12 cellular contexts compared by ENCODE assay signal in the genomic region with DNA sequence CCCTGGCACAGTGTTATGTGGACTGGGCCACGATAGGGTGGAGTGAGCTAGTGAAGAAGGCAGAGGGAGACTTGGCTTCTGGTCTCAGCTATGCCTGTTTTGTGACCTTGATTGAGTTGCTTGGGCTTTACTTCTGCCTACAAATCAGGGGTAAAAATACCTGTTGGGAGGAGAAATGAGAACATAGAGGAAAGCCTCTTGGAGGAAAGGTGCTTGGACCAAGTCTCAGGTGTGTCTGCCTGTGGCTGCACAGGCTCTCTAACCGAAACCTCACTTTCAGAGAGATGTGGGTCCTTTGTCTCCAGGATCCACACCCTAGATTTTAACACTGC. TPM values are rescaled to one million over a fixed set of nuclear protein-coding genes. Genes with fewer than 3 reads are reported as not detected.
A peak's percentile ranks its signal among the peaks of the same experiment; 100 is the strongest.
DNase-seq lines count a peak whose midpoint lies in the region; ATAC-seq and TF ChIP-seq lines count a peak whose summit lies in the region.
"Had no signal": no experiment of that assay in that cellular context is flagged by ENCODE, and none has a peak within 500 bp of the region (broad histone marks: within the 10 kb centered on the region; RNA-seq: fewer than 3 reads in every experiment).

No MANE protein-coding gene starts in this region.

- CTCF ChIA-PET in activated CD8-positive, alpha-beta T cell treated with anti-CD3 and anti-CD28 coated beads for 36 hours (lab: Charles Lee) = interaction anchor here (0.7 to 4.4 kb wide), 17 partner anchors 13 to 195 kb away, joined by 3 to 155 read pairs (median 6); a partner anchor contains a TSS
- CTCF ChIA-PET in PC-3 (lab: Charles Lee) = no interaction called here

- H3K36me3 ChIP-seq in heart left ventricle = peaks cover 0 to 87% (median 76%) of the 10 kb centered on the region in 9 donors
- peaks cover 55 to 80% (median 65%) of the 10 kb centered on the region in 3 donors for H3K36me3 ChIP-seq in tibial artery
- H3K36me3 ChIP-seq in PC-3 (ENCODE audit: low read depth, low read length) = peaks cover 28% of the 10 kb centered on the region
- H3K36me3 ChIP-seq: neural progenitor cell had no signal

- no TSS peak for BruUV-seq in PC-3 (replicated peaks; lab: Mats Ljungman, UMichigan)

- H3F3A ChIP-seq in PC-3 (ENCODE audit: low read length, unreplicated experiment) = no peaks in the 10 kb centered on the region

- H4K20me1 ChIP-seq in PC-3 (ENCODE audit: low read length) = no peaks in the 10 kb centered on the region

- H3K9me3 ChIP-seq in heart left ventricle (no peaks in the 10 kb centered on the region), tibial artery (no peaks in the 10 kb centered on the region), PC-3 (ENCODE audit: low read length) (no peaks in the 10 kb centered on the region)
- H3K9me3 ChIP-seq: Peyer's patch had no signal

- no peak overlapping the region for H3K9ac ChIP-seq in PC-3 (ENCODE audit: low read length)
- H3K9ac ChIP-seq: neural progenitor cell had no signal

- H3K79me2 ChIP-seq in PC-3 (ENCODE audit: low read length) = peaks cover 21% of the 10 kb centered on the region

- POLR2A ChIA-PET in activated CD8-positive, alpha-beta T cell treated with anti-CD3 and anti-CD28 coated beads for 36 hours (lab: Charles Lee) = interaction anchor here (0.5 to 2.6 kb wide), 6 partner anchors 13 to 249 kb away, joined by 3 to 12 read pairs (median 6); a partner anchor contains a TSS
- POLR2A ChIA-PET in PC-3 (lab: Charles Lee; ENCODE audit: unreplicated experiment) = interaction anchor here (0.6 kb wide), 1 partner anchor 107 kb away, joined by 5 read pairs; no protein-coding TSS in a partner anchor

- H3K27ac Mint-ChIP-seq in activated CD8-positive, alpha-beta T cell treated with anti-CD3 and anti-CD28 coated beads for 36 hours = peak overlapping the region; percentile 81
- H3K27ac Mint-ChIP-seq in immature natural killer cell = peak overlapping the region; percentile 55 to 79 (median 68)
- H3K27ac Mint-ChIP-seq: neural progenitor cell had no signal

- peaks cover 55% of the 10 kb centered on the region for H3K4me1 Mint-ChIP-seq in activated CD8-positive, alpha-beta T cell treated with anti-CD3 and anti-CD28 coated beads for 36 hours (ENCODE audit: low read depth)
- peaks cover 54 to 63% of the 10 kb centered on the region in 2 donors for H3K4me1 Mint-ChIP-seq in immature natural killer cell

- H3K9me3 Mint-ChIP-seq in activated CD8-positive, alpha-beta T cell treated with anti-CD3 and anti-CD28 coated beads for 36 hours = no peaks in the 10 kb centered on the region
- H3K9me3 Mint-ChIP-seq in immature natural killer cell = no peaks in the 10 kb centered on the region
- H3K9me3 Mint-ChIP-seq: neural progenitor cell had no signal

- DNase-seq in heart left ventricle (no peak), Right ventricle myocardium superior (no peak), immature natural killer cell (no peak), tibial artery (no peak), NCI-H774 (lab: John Stamatoyannopoulos, UW) (no peak), PC-3 (no peak), DMS153 treated with DMSO at 0.1 percent for 48 hours (lab: John Stamatoyannopoulos, UW; ENCODE audit: unreplicated experiment) (no peak)
- no peak for DNase-seq in activated CD8-positive, alpha-beta T cell treated with anti-CD3 and anti-CD28 coated beads for 36 hours
- DNase-seq: left colon, NCI-H226, Peyer's patch had no signal

- peaks cover 53% of the 10 kb centered on the region for H3K36me3 Mint-ChIP-seq in activated CD8-positive, alpha-beta T cell treated with anti-CD3 and anti-CD28 coated beads for 36 hours (ENCODE audit: low read depth)
- peaks cover 11 to 46% (median 18%) of the 10 kb centered on the region in 3 donors for H3K36me3 Mint-ChIP-seq in immature natural killer cell

- H2AFZ ChIP-seq in PC-3 (ENCODE audit: low read length) = no peak overlapping the region
- H2AFZ ChIP-seq: neural progenitor cell had no signal

- H3K4me3 Mint-ChIP-seq in activated CD8-positive, alpha-beta T cell treated with anti-CD3 and anti-CD28 coated beads for 36 hours = no peak overlapping the region
- no peak overlapping the region for H3K4me3 Mint-ChIP-seq in immature natural killer cell
- H3K4me3 Mint-ChIP-seq: neural progenitor cell had no signal

- H3K4me3 ChIP-seq in heart left ventricle (no peak overlapping the region), tibial artery (no peak overlapping the region), PC-3 (ENCODE audit: low read length) (no peak overlapping the region)
- H3K4me3 ChIP-seq: neural progenitor cell, Peyer's patch had no signal

- no peak for TF ChIP-seq POLR2A in heart left ventricle (IDR thresholded peaks at IDR 0.05)

- H3K4me1 ChIP-seq in heart left ventricle (peaks cover 0 to 77% (median 54%) of the 10 kb centered on the region in 12 donors), tibial artery (peaks cover 0 to 37% (median 19%) of the 10 kb centered on the region in 4 donors), PC-3 (ENCODE audit: insufficient read depth, low read length) (peaks cover 28% of the 10 kb centered on the region)

- TF ChIP-seq CTCF in heart left ventricle (IDR thresholded peaks at IDR 0.05) (no peak), tibial artery (IDR thresholded peaks at IDR 0.05) (no peak), PC-3 (conservative IDR thresholded peaks at IDR 0.05; ENCODE audit: low read depth, low read length) (no peak)
- TF ChIP-seq CTCF in activated CD8-positive, alpha-beta T cell treated with anti-CD3 and anti-CD28 coated beads for 36 hours (IDR thresholded peaks at IDR 0.05) = no peak

- WGBS in heart left ventricle, 4 donors = 58 to 69% (median 61%) methylated on average over 2 of the region's 2 CpGs

- intact Hi-C loops in heart left ventricle (cut with DNase I) = loop anchor here in 9 of 10 donors (2.0 to 10.0 kb wide), 7 partner anchors 77 to 205 kb away; a partner anchor contains a TSS
- intact Hi-C loops in Right ventricle myocardium superior (cut with DNase I) = loop anchor here (2.0 kb wide), 1 partner anchor 105 kb away; no protein-coding TSS in a partner anchor
- intact Hi-C loops in activated CD8-positive, alpha-beta T cell treated with anti-CD3 and anti-CD28 coated beads for 36 hours (cut with micrococcal nuclease) = loop anchor here (10.0 kb wide), 1 partner anchor 193 kb away; a partner anchor contains a TSS
- intact Hi-C loops in tibial artery (cut with DNase I; ENCODE audit: low total_unique reads) = loop anchor here (10.0 kb wide), 1 partner anchor 193 kb away; a partner anchor contains a TSS
- intact Hi-C loops in PC-3 (cut with micrococcal nuclease) = no loop called here

- no peak overlapping the region for H3K4me2 ChIP-seq in PC-3 (ENCODE audit: low read length)
- H3K4me2 ChIP-seq: neural progenitor cell had no signal

- H3K27me3 ChIP-seq in heart left ventricle (no peaks in the 10 kb centered on the region), tibial artery (no peaks in the 10 kb centered on the region), PC-3 (ENCODE audit: low read length) (no peaks in the 10 kb centered on the region)
- H3K27me3 ChIP-seq: neural progenitor cell, Peyer's patch had no signal

- peak overlapping the region in 11 of 12 donors; percentile 51 to 81 (median 72) for H3K27ac ChIP-seq in heart left ventricle
- H3K27ac ChIP-seq in tibial artery = peak overlapping the region; percentile 28 to 42
- H3K27ac ChIP-seq in PC-3 (ENCODE audit: low read length) = no peak overlapping the region
- H3K27ac ChIP-seq: neural progenitor cell had no signal

- H3K9me2 ChIP-seq in PC-3 (replicated peaks; ENCODE audit: low read length) = no peaks in the 10 kb centered on the region

- no peak for ATAC-seq in heart left ventricle
- ATAC-seq in Right ventricle myocardium superior (ENCODE audit: poor library complexity) = no peak
- ATAC-seq in activated CD8-positive, alpha-beta T cell treated with anti-CD3 and anti-CD28 coated beads for 36 hours = no peak
- ATAC-seq in PC-3 = no peak
- ATAC-seq: left colon had no signal

- no peaks in the 10 kb centered on the region for H3K27me3 Mint-ChIP-seq in activated CD8-positive, alpha-beta T cell treated with anti-CD3 and anti-CD28 coated beads for 36 hours
- H3K27me3 Mint-ChIP-seq in immature natural killer cell (ENCODE audit: low read depth in 3 of 3) = peaks cover 5 to 8% (median 8%) of the 10 kb centered on the region in 3 donors

RNA-seq across cellular contexts. Expression of a gene that starts 4.9 kb away (rescaled TPM):
- total RNA-seq in heart left ventricle (10 to 100 TPM; 58.6 to 74.6 (median 60.5) TPM), Right ventricle myocardium superior (84.7 TPM), PC-3 (2014; rRNA removed) (24.7 and 29.8 TPM in 2 replicates)
- polyA plus RNA-seq in heart left ventricle (100 to 1,000 TPM in 1 of 2 donors, 10 to 100 TPM in 1; 68.4 to 109 TPM), immature natural killer cell (10 to 100 TPM; 62.2 to 91.2 (median 82.6) TPM)
- total RNA-seq in activated CD8-positive, alpha-beta T cell treated with anti-CD3 and anti-CD28 coated beads for 36 hours = 10 to 100 TPM; 43.6 to 55.5 TPM

RNA-seq across cellular contexts. Expression of a gene that starts 7.9 kb away (rescaled TPM):
- total RNA-seq in heart left ventricle = 10 to 100 TPM; 16.9 to 33.4 (median 20.1) TPM
- 10 to 100 TPM; 15.6 to 34.5 TPM for polyA plus RNA-seq in heart left ventricle
- 22.5 TPM for total RNA-seq in Right ventricle myocardium superior
- 10 to 100 TPM; 47.5 to 51.7 TPM for total RNA-seq in activated CD8-positive, alpha-beta T cell treated with anti-CD3 and anti-CD28 coated beads for 36 hours
- 10 to 100 TPM; 12.5 to 28.0 (median 25.6) TPM for polyA plus RNA-seq in immature natural killer cell
- total RNA-seq in PC-3 (2014; rRNA removed) = 50.9 and 51.6 TPM in 2 replicates

RNA-seq across cellular contexts. Expression of a gene that starts 8.2 kb away (rescaled TPM):
- total RNA-seq in heart left ventricle (1 to 10 TPM in 5 of 9 donors, under 1 TPM in 4; 0.38 to 4.9 (median 1.0) TPM), Right ventricle myocardium superior (0.65 TPM), PC-3 (2014; rRNA removed) (2.9 and 3.4 TPM in 2 replicates)
- polyA plus RNA-seq in heart left ventricle (under 1 TPM; 0.72 to 0.80 TPM), immature natural killer cell (not detected)
- 1 to 10 TPM; 2.9 TPM for total RNA-seq in activated CD8-positive, alpha-beta T cell treated with anti-CD3 and anti-CD28 coated beads for 36 hours

RNA-seq across cellular contexts. Expression of a gene that starts 38.9 kb away (rescaled TPM):
- total RNA-seq in heart left ventricle (10 to 100 TPM in 1 of 9 donors, 1 to 10 TPM in 8; 3.7 to 10.0 (median 7.5) TPM), Right ventricle myocardium superior (8.8 TPM), PC-3 (2014; rRNA removed) (2.7 and 3.1 TPM in 2 replicates)
- polyA plus RNA-seq in heart left ventricle (1 to 10 TPM; 3.6 to 6.7 TPM), immature natural killer cell (under 1 TPM in 2 of 3 donors, not detected in 1; 0.18 TPM)
- total RNA-seq in activated CD8-positive, alpha-beta T cell treated with anti-CD3 and anti-CD28 coated beads for 36 hours = under 1 TPM; 0.05 to 0.27 TPM
